8 cellular contexts compared by ENCODE assay signal in genomic region chr9:132770775-132771310, GRCh38.
DNase-seq lines count a peak whose midpoint lies in the region; ATAC-seq and TF ChIP-seq lines count a peak whose summit lies in the region.

No MANE protein-coding gene starts in this region.

- TF ChIP-seq CTCF in Calu3 (IDR thresholded peaks at IDR 0.05; ENCODE audit: unreplicated experiment), result no peak
- no peak for TF ChIP-seq CTCF in OCI-LY7 (conservative IDR thresholded peaks at IDR 0.05; ENCODE audit: low read length)
- TF ChIP-seq CTCF in fibroblast of mammary gland (conservative IDR thresholded peaks at IDR 0.05; ENCODE audit: control insufficient read depth, insufficient read depth, low read depth, low read length), result no peak
- no peak for TF ChIP-seq CTCF in prostate gland (IDR thresholded peaks at IDR 0.05)

- POLR2A ChIA-PET in OCI-LY7 (lab: Charles Lee), result interaction anchor here (0.5 kb wide), 1 partner anchor 56 kb away, joined by 3 read pairs; no protein-coding TSS in a partner anchor

- 87% methylated on average over 10 of the region's 10 CpGs for WGBS in prostate gland

- intact Hi-C loops in Calu3 (cut with micrococcal nuclease; ENCODE audit: unreplicated experiment), result no loop called here
- intact Hi-C loops in OCI-LY7 (cut with micrococcal nuclease; ENCODE audit: unreplicated experiment), result no loop called here
- intact Hi-C loops in prostate gland (cut with DNase I), result no loop called here

- ATAC-seq in HG02763 (IDR thresholded peaks at IDR 0.05; ENCODE audit: unreplicated experiment), result no peak

- no peak overlapping the region; the same call in 1 of the 2 replicates for H3K4me2 ChIP-seq in OCI-LY7 (ENCODE audit: low read length)

- no peaks in the 10 kb centered on the region for H3K27me3 Mint-ChIP-seq in Calu3 (ENCODE audit: unreplicated experiment)

- CTCF ChIA-PET in Calu3 (lab: Charles Lee) (no interaction called here), OCI-LY7 (lab: Charles Lee; ENCODE audit: unreplicated experiment) (interaction anchor here (0.6 kb wide), 1 partner anchor 23 kb away, joined by 3 read pairs; no protein-coding TSS in a partner anchor)

- no peaks in the 10 kb centered on the region for H3K9me2 ChIP-seq in OCI-LY7 (ENCODE audit: insufficient read depth, low read length)

- H3K9me3 Mint-ChIP-seq in Calu3 (ENCODE audit: low read depth, unreplicated experiment), result peaks cover 5% of the 10 kb centered on the region

- peak overlapping the region; percentile 87 for H3K4me3 Mint-ChIP-seq in Calu3 (ENCODE audit: low read depth, unreplicated experiment)

- no peaks in the 10 kb centered on the region for H3K79me2 ChIP-seq in OCI-LY7 (ENCODE audit: insufficient read depth, low read depth, low read length)

- H3K4me3 ChIP-seq in OCI-LY7 (ENCODE audit: low read depth, low read length, poor library complexity, severe bottlenecking) (no peak overlapping the region), fibroblast of mammary gland (ENCODE audit: control insufficient read depth, low read depth, low read length) (peak overlapping the region; percentile 73), prostate gland (peak overlapping the region; percentile 58 to 59)

- H3K4me1 Mint-ChIP-seq in Calu3 (ENCODE audit: low read depth, unreplicated experiment), result no peaks in the 10 kb centered on the region

- H3K9me3 ChIP-seq in OCI-LY7 (ENCODE audit: low read length) (no peaks in the 10 kb centered on the region), prostate gland (no peaks in the 10 kb centered on the region)

- BruUV-seq in Calu3 (replicated peaks; lab: Mats Ljungman, UMichigan) (no TSS peak), OCI-LY7 (replicated peaks; lab: Mats Ljungman, UMichigan) (no TSS peak)

- peak overlapping the region; percentile 98; the same call in 1 of the 2 replicates for H2AFZ ChIP-seq in OCI-LY7 (ENCODE audit: low read length)

- DNase-seq in Calu3 (no peak), OCI-LY7 (ENCODE audit: low spot score) (no peak), fibroblast of mammary gland (ENCODE audit: low read depth) (no peak), prostate gland (ENCODE audit: low spot score) (no peak), UCSD-AML1 (lab: John Stamatoyannopoulos, UW; ENCODE audit: unreplicated experiment) (no peak), SK-N-DZ (ENCODE audit: low spot score) (no peak), NCI-H1092 treated with DMSO at 0.1 percent for 48 hours (lab: John Stamatoyannopoulos, UW) (no peak)

- peaks cover 7% of the 10 kb centered on the region for H3K4me1 ChIP-seq in OCI-LY7 (ENCODE audit: insufficient read depth, low read length, poor library complexity, severe bottlenecking)
- no peaks in the 10 kb centered on the region for H3K4me1 ChIP-seq in prostate gland (replicated peaks)

- H3K27me3 ChIP-seq in prostate gland (replicated peaks; ENCODE audit: insufficient read depth), result no peaks in the 10 kb centered on the region

- H3K36me3 ChIP-seq in OCI-LY7 (ENCODE audit: insufficient read depth, low read length) (no peaks in the 10 kb centered on the region), prostate gland (no peaks in the 10 kb centered on the region)

- H3K36me3 Mint-ChIP-seq in Calu3 (ENCODE audit: insufficient read depth, unreplicated experiment), result peaks cover 26% of the 10 kb centered on the region

- no peak overlapping the region for H3K27ac ChIP-seq in OCI-LY7 (ENCODE audit: low read depth, low read length, poor library complexity, severe bottlenecking)
- H3K27ac ChIP-seq in prostate gland, result peak overlapping the region in 1 of 2 donors; percentile 81

- no peak overlapping the region for H3K27ac Mint-ChIP-seq in Calu3 (ENCODE audit: unreplicated experiment)

- no peak for TF ChIP-seq POLR2A in prostate gland (IDR thresholded peaks at IDR 0.05)

- no peaks in the 10 kb centered on the region for H4K20me1 ChIP-seq in OCI-LY7 (ENCODE audit: insufficient read depth, low read length)
